Comparison of ENCODE assay signal across 8 cellular contexts in the genomic region with DNA sequence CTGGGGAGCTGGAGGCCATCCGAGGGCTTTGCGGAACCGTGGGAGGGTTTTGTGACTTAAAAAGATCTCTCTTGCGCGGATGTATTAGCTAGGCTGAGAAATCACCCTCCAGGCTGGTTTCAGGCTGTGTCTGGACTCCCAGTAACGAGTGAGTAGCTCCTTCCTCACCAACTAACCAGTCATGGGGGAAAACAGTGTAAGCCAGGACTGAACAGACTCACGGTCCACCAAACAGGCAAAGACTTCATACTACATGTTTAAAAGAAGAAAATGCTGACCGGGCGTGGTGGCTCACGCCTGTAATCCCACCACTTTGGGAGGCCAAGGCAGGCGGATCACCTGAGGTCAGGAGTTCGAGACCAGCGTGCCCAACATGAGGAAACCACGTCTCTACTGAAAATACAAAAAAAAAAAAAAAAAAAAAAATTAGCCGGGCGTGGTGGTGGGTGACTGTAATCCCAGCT. TPM values are rescaled to one million over a fixed set of nuclear protein-coding genes. Genes with fewer than 3 reads are reported as not detected.
DNase-seq lines count a peak whose midpoint lies in the region; ATAC-seq and TF ChIP-seq lines count a peak whose summit lies in the region.

No MANE protein-coding gene starts in this region.

- TF ChIP-seq CTCF in heart left ventricle (IDR thresholded peaks at IDR 0.05), result no peak
- no peak for TF ChIP-seq CTCF in MCF 10A (IDR thresholded peaks at IDR 0.05; ENCODE audit: unreplicated experiment)
- no peak for TF ChIP-seq CTCF in uterus (IDR thresholded peaks at IDR 0.05)

- H3K36me3 ChIP-seq in heart left ventricle (peaks cover 0 to 22% (median 13%) of the 10 kb centered on the region in 9 donors), uterus (no peaks in the 10 kb centered on the region)

- H3K27me3 ChIP-seq in heart left ventricle (no peaks in the 10 kb centered on the region), uterus (no peaks in the 10 kb centered on the region)

- no peak for ATAC-seq in heart left ventricle
- ATAC-seq in memory B cell (ENCODE audit: low read depth), result no peak
- ATAC-seq in GM18498 (IDR thresholded peaks at IDR 0.05; ENCODE audit: unreplicated experiment), result no peak
- ATAC-seq in HG03196 (IDR thresholded peaks at IDR 0.05; ENCODE audit: unreplicated experiment), result no peak

- peaks cover 6% of the 10 kb centered on the region for H3K36me3 Mint-ChIP-seq in MCF 10A (ENCODE audit: insufficient read depth, unreplicated experiment)
- peaks cover 5% of the 10 kb centered on the region for H3K36me3 Mint-ChIP-seq in memory B cell

- H3K27ac Mint-ChIP-seq in MCF 10A (ENCODE audit: low read depth, unreplicated experiment) (peak overlapping the region; percentile 98), memory B cell (peak overlapping the region; percentile 97)

- H3K27ac ChIP-seq in heart left ventricle, result peak overlapping the region; percentile 85 to 98 (median 92)
- peak overlapping the region; percentile 94 to 95 for H3K27ac ChIP-seq in uterus

- DNase-seq in heart left ventricle (no peak), cardiac septum (ENCODE audit: low spot score) (no peak), MCF 10A (ENCODE audit: unreplicated experiment) (no peak), memory B cell (ENCODE audit: low spot score in 2 of 2) (peak in 1 of 2 donors; percentile 19), uterus (no peak), NCI-H1417 (lab: John Stamatoyannopoulos, UW) (no peak)

- H3K27me3 Mint-ChIP-seq in MCF 10A (ENCODE audit: insufficient read depth, unreplicated experiment) (no peaks in the 10 kb centered on the region), memory B cell (no peaks in the 10 kb centered on the region)

- peaks cover 15% of the 10 kb centered on the region for H3K4me1 Mint-ChIP-seq in MCF 10A (ENCODE audit: insufficient read depth, unreplicated experiment)
- peaks cover 26% of the 10 kb centered on the region for H3K4me1 Mint-ChIP-seq in memory B cell

- H3K4me3 Mint-ChIP-seq in MCF 10A (ENCODE audit: unreplicated experiment) (peak overlapping the region; percentile 99), memory B cell (peak overlapping the region; percentile 97)

- H3K4me3 ChIP-seq in heart left ventricle, result peak overlapping the region; percentile 75 to 100 (median 88)
- peak overlapping the region; percentile 85 to 90 for H3K4me3 ChIP-seq in uterus

- no peaks in the 10 kb centered on the region for H3K9me3 Mint-ChIP-seq in MCF 10A (ENCODE audit: unreplicated experiment)
- no peaks in the 10 kb centered on the region for H3K9me3 Mint-ChIP-seq in memory B cell

- no TSS peak for BruUV-seq in MCF 10A (replicated peaks; lab: Mats Ljungman, UMichigan)

- TF ChIP-seq POLR2A in heart left ventricle (IDR thresholded peaks at IDR 0.05) (no peak), uterus (IDR thresholded peaks at IDR 0.05) (no peak)

- intact Hi-C loops in heart left ventricle (cut with DNase I), result no loop called here
- intact Hi-C loops in cardiac septum (cut with DNase I), result loop anchor here (10.0 kb wide), 1 partner anchor 199 kb away; no protein-coding TSS in a partner anchor
- intact Hi-C loops in MCF 10A (cut with micrococcal nuclease), result no loop called here
- intact Hi-C loops in uterus (cut with DNase I; ENCODE audit: low total_unique reads), result no loop called here

- CTCF ChIA-PET in MCF 10A (lab: Yijun Ruan, JAX), result interaction anchor here (0.6 to 1.6 kb wide), 5 partner anchors 16 to 1814 kb away, joined by 3 to 4 read pairs (median 3); partner anchors contain the start of gene INTS15

- WGBS in heart left ventricle, 4 donors, result 46 to 49% (median 47%) methylated on average over 16 of the region's 16 CpGs

- POLR2A ChIA-PET in MCF 10A (lab: Yijun Ruan, JAX), result interaction anchor here (0.6 to 4.4 kb wide), 9 partner anchors 15 to 854 kb away, joined by 3 to 60 read pairs (median 16); partner anchors contain the start of gene FOXK1

- H3K9me3 ChIP-seq in heart left ventricle, result no peaks in the 10 kb centered on the region
- H3K9me3 ChIP-seq in uterus, result no peaks in the 10 kb centered on the region

- H3K4me1 ChIP-seq in heart left ventricle, result peaks cover 0 to 38% (median 28%) of the 10 kb centered on the region in 12 donors
- no peaks in the 10 kb centered on the region for H3K4me1 ChIP-seq in uterus

RNA-seq across cellular contexts. Expression of gene AP5Z1, which starts 0.8 kb away (rescaled TPM):
- total RNA-seq in heart left ventricle (10 to 100 TPM in 7 of 9 donors, 1 to 10 TPM in 2; 8.4 to 31.9 (median 12.0) TPM), cardiac septum (15.9 TPM), MCF 10A (2022) (26.5 and 35.0 TPM in 2 replicates), uterus (10 to 100 TPM; 12.9 to 40.2 (median 14.6) TPM)
- 10 to 100 TPM; 14.9 to 17.3 TPM for polyA plus RNA-seq in heart left ventricle
